In the genomic region with DNA sequence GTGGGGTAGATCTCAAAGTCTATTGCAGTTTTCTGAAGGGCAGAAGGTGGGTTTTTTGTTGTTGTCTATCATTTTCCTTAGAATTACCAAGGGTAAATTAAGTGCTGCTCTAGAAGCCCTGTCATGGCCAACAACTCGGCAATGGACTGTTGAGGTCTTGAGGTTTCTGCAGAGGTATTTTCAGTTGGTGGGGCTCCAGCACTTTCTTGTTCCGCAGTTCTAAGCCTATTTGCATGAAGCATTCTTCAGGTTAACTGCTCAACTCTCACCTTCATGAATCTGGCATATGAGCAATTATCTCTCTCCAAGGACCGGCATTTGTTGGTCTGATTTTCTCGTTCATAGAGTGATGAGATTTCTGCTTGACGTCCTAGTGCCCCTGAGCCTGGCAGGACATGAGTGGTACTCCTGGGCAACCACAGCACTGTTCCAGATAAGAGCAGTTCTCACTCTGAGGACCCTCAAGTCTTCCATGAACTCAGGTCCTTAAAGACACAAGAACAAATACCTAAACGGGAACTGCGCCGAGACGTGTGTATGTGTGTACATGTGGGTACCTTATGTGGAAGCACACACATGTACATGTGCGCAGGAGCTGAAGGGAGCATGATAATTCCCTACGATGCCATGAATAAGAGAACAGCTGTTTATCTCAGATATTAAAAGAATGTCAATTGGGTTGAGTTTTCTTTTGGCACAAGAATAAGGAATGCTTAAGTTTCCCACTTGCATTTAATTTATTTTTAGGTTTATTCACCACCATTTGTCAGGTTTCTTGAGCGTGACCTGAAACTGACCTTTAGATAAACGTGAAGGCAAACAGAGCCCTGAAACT, we compare ENCODE assay signal across 9 cellular contexts.
DNase-seq lines count a peak whose midpoint lies in the region; ATAC-seq lines count a peak whose summit lies in the region.
"Had no signal": no experiment of that assay in that cellular context is flagged by ENCODE, and none has a peak within 500 bp of the region (broad histone marks: within the 10 kb centered on the region; RNA-seq: fewer than 3 reads in every experiment).

No MANE protein-coding gene starts in this region.

- DNase-seq in medulla oblongata (ENCODE audit: extremely low spot score): peak; percentile 23
- no peak for DNase-seq in CD1c-positive myeloid dendritic cell (ENCODE audit: extremely low spot score)
- no peak for DNase-seq in kidney glomerular epithelial cell (lab: John Stamatoyannopoulos, UW)
- DNase-seq in GM03348 (ENCODE audit: low spot score): no peak
- DNase-seq in activated effector memory CD4-positive, alpha-beta T cell treated with anti-CD3 and anti-CD28 coated beads, Interleukin-2, amount 50 U/mL, for 16 hours: no peak
- DNase-seq: T1000 had no signal

- ATAC-seq in GM18502 (IDR thresholded peaks at IDR 0.05; ENCODE audit: poor library complexity, unreplicated experiment) (peak; percentile 80), GM21576 (IDR thresholded peaks at IDR 0.05; ENCODE audit: unreplicated experiment) (peak; percentile 81), HG03520 (IDR thresholded peaks at IDR 0.05; ENCODE audit: unreplicated experiment) (peak; percentile 65)
